ENCODE assay signal across 9 cellular contexts in the genomic region with DNA sequence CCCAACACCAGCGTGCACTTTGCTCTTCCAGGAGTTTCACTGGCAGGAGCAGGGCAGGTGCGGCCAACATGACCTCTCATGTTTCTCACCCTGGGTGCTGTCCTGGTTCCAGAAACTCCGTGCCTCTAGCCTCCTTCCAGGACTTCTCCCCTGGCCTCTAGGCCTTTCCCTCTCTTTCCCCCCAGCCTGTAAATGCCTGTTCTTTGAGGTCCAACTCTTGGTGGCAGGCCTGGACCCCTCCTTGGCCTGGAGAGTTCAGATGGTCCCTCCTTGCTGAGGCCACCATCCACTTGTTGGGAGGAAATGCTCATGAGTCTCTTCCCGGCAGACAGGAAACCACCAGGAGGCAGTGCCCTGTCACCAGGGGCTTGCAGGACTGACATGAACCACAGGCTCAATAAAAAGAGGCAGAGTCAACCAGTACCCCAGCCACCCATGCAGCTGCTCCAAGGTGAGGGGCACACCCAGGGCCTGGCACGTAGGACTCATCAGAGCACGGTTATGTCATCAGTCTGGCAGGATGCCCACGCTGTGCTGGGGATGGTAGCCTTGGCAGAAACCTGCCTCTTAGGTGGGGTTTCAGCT. TPM values are rescaled to one million over a fixed set of nuclear protein-coding genes. Genes with fewer than 3 reads are reported as not detected.
DNase-seq lines count a peak whose midpoint lies in the region; ATAC-seq, FAIRE-seq and TF ChIP-seq lines count a peak whose summit lies in the region.
"Had no signal": no experiment of that assay in that cellular context is flagged by ENCODE, and none has a peak within 500 bp of the region (broad histone marks: within the 10 kb centered on the region; RNA-seq: fewer than 3 reads in every experiment).

No MANE protein-coding gene starts in this region.

- CTCF ChIA-PET in T-cell (lab: Charles Lee), result no interaction called here
- CTCF ChIA-PET in naive thymus-derived CD4-positive, alpha-beta T cell (lab: Charles Lee), result no interaction called here

- H3K27ac Mint-ChIP-seq in endodermal cell (no peak overlapping the region), T-cell (no peak overlapping the region)
- H3K27ac Mint-ChIP-seq in naive thymus-derived CD4-positive, alpha-beta T cell, result no peak overlapping the region

- FAIRE-seq in pancreas (lab: Jason Lieb, UNC), result no peak

- 91 to 94% methylated on average over 5 to 7 of the region's 7 CpGs for WGBS in endodermal cell (ENCODE audit: insufficient coverage in 1 of 2, insufficient read length in 1 of 2), 2 experiments
- 73 to 81% methylated on average over 7 of the region's 7 CpGs for WGBS in pancreas, 2 donors

- peaks cover 11% of the 10 kb centered on the region for H3K9me3 Mint-ChIP-seq in endodermal cell
- H3K9me3 Mint-ChIP-seq in T-cell, result peaks cover 0 to 6% (median 0%) of the 10 kb centered on the region in 3 donors
- H3K9me3 Mint-ChIP-seq in naive thymus-derived CD4-positive, alpha-beta T cell, result peaks cover 0 to 24% (median 7%) of the 10 kb centered on the region in 11 donors

- H3K27ac ChIP-seq in endodermal cell (ENCODE audit: low read depth, low read length) (no peak overlapping the region), pancreas (peak overlapping the region in 2 of 4 donors; percentile 11 to 55)
- H3K27ac ChIP-seq in naive thymus-derived CD4-positive, alpha-beta T cell (ENCODE audit: low read depth, low read length), result no peak overlapping the region

- DNase-seq in DMS79 treated with DMSO at 0.1 percent for 48 hours (lab: John Stamatoyannopoulos, UW), result peak; percentile 33
- DNase-seq in NCI-H2196 treated with DMSO at 0.1 percent for 48 hours (lab: John Stamatoyannopoulos, UW; ENCODE audit: unreplicated experiment), result peak; percentile 7
- peak; percentile 63 for DNase-seq in endodermal cell
- peak in 1 of 6 donors; percentile 50 for DNase-seq in pancreas
- DNase-seq in T-cell, result no peak
- DNase-seq in naive thymus-derived CD4-positive, alpha-beta T cell, result no peak

- H3K4me3 ChIP-seq in endodermal cell (ENCODE audit: low read length), result no peak overlapping the region
- peak overlapping the region in 1 of 4 donors; percentile 43 for H3K4me3 ChIP-seq in pancreas
- no peak overlapping the region for H3K4me3 ChIP-seq in naive thymus-derived CD4-positive, alpha-beta T cell (ENCODE audit: low read length)

- peaks cover 7% of the 10 kb centered on the region for H3K4me1 Mint-ChIP-seq in endodermal cell
- peaks cover 0 to 4% (median 2%) of the 10 kb centered on the region in 3 donors for H3K4me1 Mint-ChIP-seq in T-cell
- H3K4me1 Mint-ChIP-seq in naive thymus-derived CD4-positive, alpha-beta T cell, result peaks cover 0 to 23% (median 0%) of the 10 kb centered on the region in 7 donors

- no peaks in the 10 kb centered on the region for H3K9me3 ChIP-seq in endodermal cell (ENCODE audit: control insufficient read depth, low read length)
- H3K9me3 ChIP-seq in pancreas, result no peaks in the 10 kb centered on the region
- no peaks in the 10 kb centered on the region for H3K9me3 ChIP-seq in naive thymus-derived CD4-positive, alpha-beta T cell (ENCODE audit: control insufficient read depth in 2 of 3, low read length in 3 of 3)

- ATAC-seq in pancreas (peak in 3 of 4 donors; percentile 13 to 55 (median 33)), T-cell (replicated peaks in 1 of 4) (no peak), HG03571 (IDR thresholded peaks at IDR 0.05; ENCODE audit: unreplicated experiment) (no peak), GM21526 (IDR thresholded peaks at IDR 0.05; ENCODE audit: low FRiP score, unreplicated experiment) (no peak)
- no peak for ATAC-seq in naive thymus-derived CD4-positive, alpha-beta T cell

- H3K27me3 ChIP-seq in endodermal cell (ENCODE audit: control insufficient read depth, insufficient read depth, low read length, poor library complexity, severe bottlenecking), result peaks cover 39% of the 10 kb centered on the region
- H3K27me3 ChIP-seq in pancreas, result no peaks in the 10 kb centered on the region
- no peaks in the 10 kb centered on the region for H3K27me3 ChIP-seq in naive thymus-derived CD4-positive, alpha-beta T cell (ENCODE audit: control insufficient read depth in 2 of 2, insufficient read depth in 2 of 2, low read length in 2 of 2)

- intact Hi-C loops in pancreas (cut with DNase I), result no loop called here
- intact Hi-C loops in naive thymus-derived CD4-positive, alpha-beta T cell (cut with micrococcal nuclease), result no loop called here

- no peak overlapping the region for H3K9ac ChIP-seq in endodermal cell (ENCODE audit: extremely low read depth, low read length, poor library complexity, severe bottlenecking)

- POLR2A ChIA-PET in T-cell (lab: Charles Lee), result no interaction called here
- POLR2A ChIA-PET in naive thymus-derived CD4-positive, alpha-beta T cell (lab: Charles Lee), result no interaction called here

- TF ChIP-seq CTCF in endodermal cell (conservative IDR thresholded peaks at IDR 0.05) (peak; percentile 63), pancreas (IDR thresholded peaks at IDR 0.05) (no peak)

- H3K27me3 Mint-ChIP-seq in endodermal cell (ENCODE audit: insufficient read depth) (peaks cover 78% of the 10 kb centered on the region), T-cell (peaks cover 53 to 65% of the 10 kb centered on the region in 2 donors)
- H3K27me3 Mint-ChIP-seq in naive thymus-derived CD4-positive, alpha-beta T cell, result peaks cover 60 to 71% (median 68%) of the 10 kb centered on the region in 5 donors

- H3K4me3 Mint-ChIP-seq in endodermal cell (no peak overlapping the region), T-cell (no peak overlapping the region)
- H3K4me3 Mint-ChIP-seq in naive thymus-derived CD4-positive, alpha-beta T cell, result no peak overlapping the region

- H3K36me3 ChIP-seq in endodermal cell (ENCODE audit: control insufficient read depth, insufficient read depth, low read length) (no peaks in the 10 kb centered on the region), pancreas (no peaks in the 10 kb centered on the region)
- H3K36me3 ChIP-seq in naive thymus-derived CD4-positive, alpha-beta T cell (ENCODE audit: control insufficient read depth in 2 of 3, insufficient read depth in 3 of 3, low read length in 3 of 3), result no peaks in the 10 kb centered on the region

- H3K4me1 ChIP-seq in endodermal cell (ENCODE audit: control insufficient read depth, insufficient read depth, low read length), result no peaks in the 10 kb centered on the region
- peaks cover 0 to 5% (median 4%) of the 10 kb centered on the region in 3 donors for H3K4me1 ChIP-seq in pancreas
- H3K4me1 ChIP-seq in naive thymus-derived CD4-positive, alpha-beta T cell (ENCODE audit: control insufficient read depth in 2 of 2, insufficient read depth in 2 of 2, low read length in 2 of 2), result no peaks in the 10 kb centered on the region

- H3K36me3 Mint-ChIP-seq in endodermal cell (ENCODE audit: low read depth) (no peaks in the 10 kb centered on the region), T-cell (no peaks in the 10 kb centered on the region)
- H3K36me3 Mint-ChIP-seq in naive thymus-derived CD4-positive, alpha-beta T cell, result peaks cover 0 to 8% (median 0%) of the 10 kb centered on the region in 5 donors

RNA-seq across cellular contexts. Expression of gene MALL, which starts 1.5 kb away (rescaled TPM):
- total RNA-seq in endodermal cell (1 to 10 TPM; 2.7 to 5.2 TPM), pancreas (10 to 100 TPM in 2 of 6 donors, 1 to 10 TPM in 4; 2.4 to 12.9 (median 4.3) TPM), T-cell (under 1 TPM in 3 of 5 donors, not detected in 2; 0.39 to 0.57 (median 0.53) TPM)
- 0.85 TPM for polyA plus RNA-seq in endodermal cell (2013, experiment 1 of 2)
- polyA plus RNA-seq in endodermal cell (2013, experiment 2 of 2), result 1.2 TPM
- polyA plus RNA-seq in pancreas, result 1 to 10 TPM; 2.5 to 4.2 TPM
- under 1 TPM in 1 of 5 experiments, not detected in 4; 0.46 TPM for total RNA-seq in naive thymus-derived CD4-positive, alpha-beta T cell
- polyA plus RNA-seq in naive thymus-derived CD4-positive, alpha-beta T cell, result not detected
- total RNA-seq: T-helper 2 cell treated with Interferon-gamma antibody and Interleukin-4, amounts not matched to agents 100 ng/mL and 5 ng/mL, for 36 hours had no signal

Comparison
In these comparisons a context has a peak if more than half of its experiments do, and no peak if none do; other contexts are left out.
1. DNase-seq: peak in DMS79 treated with DMSO at 0.1 percent for 48 hours (single experiment), NCI-H2196 treated with DMSO at 0.1 percent for 48 hours (single experiment) and endodermal cell (single experiment); none in T-cell (0 of 34) and naive thymus-derived CD4-positive, alpha-beta T cell (0 of 9).
2. ATAC-seq: peak in pancreas (3 of 4); none in T-cell (0 of 4), HG03571 (single experiment), naive thymus-derived CD4-positive, alpha-beta T cell (single experiment) and GM21526 (single experiment).